In the genomic region with DNA sequence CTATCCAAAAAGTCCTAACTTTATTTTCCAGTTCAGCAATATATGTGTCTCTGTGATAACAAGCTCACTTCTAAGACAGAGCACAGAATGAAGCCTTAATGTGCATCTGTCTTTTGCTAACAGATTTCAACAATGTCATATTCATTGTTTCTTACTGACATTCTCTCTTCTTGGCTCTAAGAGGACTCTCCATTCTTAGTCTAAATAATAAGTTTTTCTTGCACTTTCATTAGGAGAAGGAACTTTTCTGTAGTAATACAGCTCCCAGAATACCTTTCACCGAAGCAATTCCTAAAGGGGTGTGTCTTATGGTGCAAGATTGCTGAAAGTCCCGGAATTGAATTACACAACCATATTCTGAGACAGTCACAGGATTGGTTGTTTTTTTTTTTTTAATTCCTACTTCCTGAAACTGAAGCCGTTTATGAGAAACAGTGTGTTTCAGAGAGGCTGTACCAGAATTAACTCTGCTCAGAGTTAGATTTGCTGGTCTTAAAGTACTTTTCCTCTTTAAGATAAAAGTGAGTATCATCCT, we compare ENCODE assay signal across 1 cellular context.
TF ChIP-seq lines count a peak whose summit lies in the region.

Gene ALPK1, plus strand, starts transcription at position 421 of the 535 bp plus-strand sequence.

TF ChIP-seq in GM23338, 12 proteins besides CTCF, POLR2A, EP300 and RAD21 (continued from another document):
- TF ChIP-seq, protein P1, sequence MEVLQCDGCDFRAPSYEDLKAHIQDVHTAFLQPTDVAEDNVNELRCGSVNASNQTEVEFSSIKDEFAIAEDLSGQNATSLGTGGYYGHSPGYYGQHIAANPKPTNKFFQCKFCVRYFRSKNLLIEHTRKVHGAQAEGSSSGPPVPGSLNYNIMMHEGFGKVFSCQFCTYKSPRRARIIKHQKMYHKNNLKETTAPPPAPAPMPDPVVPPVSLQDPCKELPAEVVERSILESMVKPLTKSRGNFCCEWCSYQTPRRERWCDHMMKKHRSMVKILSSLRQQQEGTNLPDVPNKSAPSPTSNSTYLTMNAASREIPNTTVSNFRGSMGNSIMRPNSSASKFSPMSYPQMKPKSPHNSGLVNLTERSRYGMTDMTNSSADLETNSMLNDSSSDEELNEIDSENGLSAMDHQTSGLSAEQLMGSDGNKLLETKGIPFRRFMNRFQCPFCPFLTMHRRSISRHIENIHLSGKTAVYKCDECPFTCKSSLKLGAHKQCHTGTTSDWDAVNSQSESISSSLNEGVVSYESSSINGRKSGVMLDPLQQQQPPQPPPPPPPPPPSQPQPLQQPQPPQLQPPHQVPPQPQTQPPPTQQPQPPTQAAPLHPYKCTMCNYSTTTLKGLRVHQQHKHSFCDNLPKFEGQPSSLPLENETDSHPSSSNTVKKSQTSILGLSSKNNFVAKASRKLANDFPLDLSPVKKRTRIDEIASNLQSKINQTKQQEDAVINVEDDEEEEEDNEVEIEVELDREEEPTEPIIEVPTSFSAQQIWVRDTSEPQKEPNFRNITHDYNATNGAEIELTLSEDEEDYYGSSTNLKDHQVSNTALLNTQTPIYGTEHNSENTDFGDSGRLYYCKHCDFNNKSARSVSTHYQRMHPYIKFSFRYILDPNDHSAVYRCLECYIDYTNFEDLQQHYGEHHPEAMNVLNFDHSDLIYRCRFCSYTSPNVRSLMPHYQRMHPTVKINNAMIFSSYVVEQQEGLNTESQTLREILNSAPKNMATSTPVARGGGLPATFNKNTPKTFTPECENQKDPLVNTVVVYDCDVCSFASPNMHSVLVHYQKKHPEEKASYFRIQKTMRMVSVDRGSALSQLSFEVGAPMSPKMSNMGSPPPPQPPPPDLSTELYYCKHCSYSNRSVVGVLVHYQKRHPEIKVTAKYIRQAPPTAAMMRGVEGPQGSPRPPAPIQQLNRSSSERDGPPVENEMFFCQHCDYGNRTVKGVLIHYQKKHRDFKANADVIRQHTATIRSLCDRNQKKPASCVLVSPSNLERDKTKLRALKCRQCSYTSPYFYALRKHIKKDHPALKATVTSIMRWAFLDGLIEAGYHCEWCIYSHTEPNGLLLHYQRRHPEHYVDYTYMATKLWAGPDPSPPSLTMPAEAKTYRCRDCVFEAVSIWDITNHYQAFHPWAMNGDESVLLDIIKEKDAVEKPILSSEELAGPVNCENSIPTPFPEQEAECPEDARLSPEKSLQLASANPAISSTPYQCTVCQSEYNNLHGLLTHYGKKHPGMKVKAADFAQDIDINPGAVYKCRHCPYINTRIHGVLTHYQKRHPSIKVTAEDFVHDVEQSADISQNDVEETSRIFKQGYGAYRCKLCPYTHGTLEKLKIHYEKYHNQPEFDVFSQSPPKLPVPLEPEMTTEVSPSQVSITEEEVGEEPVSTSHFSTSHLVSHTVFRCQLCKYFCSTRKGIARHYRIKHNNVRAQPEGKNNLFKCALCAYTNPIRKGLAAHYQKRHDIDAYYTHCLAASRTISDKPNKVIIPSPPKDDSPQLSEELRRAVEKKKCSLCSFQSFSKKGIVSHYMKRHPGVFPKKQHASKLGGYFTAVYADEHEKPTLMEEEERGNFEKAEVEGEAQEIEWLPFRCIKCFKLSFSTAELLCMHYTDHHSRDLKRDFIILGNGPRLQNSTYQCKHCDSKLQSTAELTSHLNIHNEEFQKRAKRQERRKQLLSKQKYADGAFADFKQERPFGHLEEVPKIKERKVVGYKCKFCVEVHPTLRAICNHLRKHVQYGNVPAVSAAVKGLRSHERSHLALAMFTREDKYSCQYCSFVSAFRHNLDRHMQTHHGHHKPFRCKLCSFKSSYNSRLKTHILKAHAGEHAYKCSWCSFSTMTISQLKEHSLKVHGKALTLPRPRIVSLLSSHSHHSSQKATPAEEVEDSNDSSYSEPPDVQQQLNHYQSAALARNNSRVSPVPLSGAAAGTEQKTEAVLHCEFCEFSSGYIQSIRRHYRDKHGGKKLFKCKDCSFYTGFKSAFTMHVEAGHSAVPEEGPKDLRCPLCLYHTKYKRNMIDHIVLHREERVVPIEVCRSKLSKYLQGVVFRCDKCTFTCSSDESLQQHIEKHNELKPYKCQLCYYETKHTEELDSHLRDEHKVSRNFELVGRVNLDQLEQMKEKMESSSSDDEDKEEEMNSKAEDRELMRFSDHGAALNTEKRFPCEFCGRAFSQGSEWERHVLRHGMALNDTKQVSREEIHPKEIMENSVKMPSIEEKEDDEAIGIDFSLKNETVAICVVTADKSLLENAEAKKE (CRISPR knock-in tag; IDR thresholded peaks at IDR 0.05) = no peak
- no peak for TF ChIP-seq NANOG (IDR thresholded peaks at IDR 0.05; ENCODE audit: borderline replicate concordance)
- TF ChIP-seq, protein P2, sequence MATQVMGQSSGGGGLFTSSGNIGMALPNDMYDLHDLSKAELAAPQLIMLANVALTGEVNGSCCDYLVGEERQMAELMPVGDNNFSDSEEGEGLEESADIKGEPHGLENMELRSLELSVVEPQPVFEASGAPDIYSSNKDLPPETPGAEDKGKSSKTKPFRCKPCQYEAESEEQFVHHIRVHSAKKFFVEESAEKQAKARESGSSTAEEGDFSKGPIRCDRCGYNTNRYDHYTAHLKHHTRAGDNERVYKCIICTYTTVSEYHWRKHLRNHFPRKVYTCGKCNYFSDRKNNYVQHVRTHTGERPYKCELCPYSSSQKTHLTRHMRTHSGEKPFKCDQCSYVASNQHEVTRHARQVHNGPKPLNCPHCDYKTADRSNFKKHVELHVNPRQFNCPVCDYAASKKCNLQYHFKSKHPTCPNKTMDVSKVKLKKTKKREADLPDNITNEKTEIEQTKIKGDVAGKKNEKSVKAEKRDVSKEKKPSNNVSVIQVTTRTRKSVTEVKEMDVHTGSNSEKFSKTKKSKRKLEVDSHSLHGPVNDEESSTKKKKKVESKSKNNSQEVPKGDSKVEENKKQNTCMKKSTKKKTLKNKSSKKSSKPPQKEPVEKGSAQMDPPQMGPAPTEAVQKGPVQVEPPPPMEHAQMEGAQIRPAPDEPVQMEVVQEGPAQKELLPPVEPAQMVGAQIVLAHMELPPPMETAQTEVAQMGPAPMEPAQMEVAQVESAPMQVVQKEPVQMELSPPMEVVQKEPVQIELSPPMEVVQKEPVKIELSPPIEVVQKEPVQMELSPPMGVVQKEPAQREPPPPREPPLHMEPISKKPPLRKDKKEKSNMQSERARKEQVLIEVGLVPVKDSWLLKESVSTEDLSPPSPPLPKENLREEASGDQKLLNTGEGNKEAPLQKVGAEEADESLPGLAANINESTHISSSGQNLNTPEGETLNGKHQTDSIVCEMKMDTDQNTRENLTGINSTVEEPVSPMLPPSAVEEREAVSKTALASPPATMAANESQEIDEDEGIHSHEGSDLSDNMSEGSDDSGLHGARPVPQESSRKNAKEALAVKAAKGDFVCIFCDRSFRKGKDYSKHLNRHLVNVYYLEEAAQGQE (IDR thresholded peaks at IDR 0.05; ENCODE audit: unreplicated experiment) = no peak
- no peak for TF ChIP-seq EZH2phosphoT487 (IDR thresholded peaks at IDR 0.05; ENCODE audit: unreplicated experiment)
- TF ChIP-seq, protein P3, sequence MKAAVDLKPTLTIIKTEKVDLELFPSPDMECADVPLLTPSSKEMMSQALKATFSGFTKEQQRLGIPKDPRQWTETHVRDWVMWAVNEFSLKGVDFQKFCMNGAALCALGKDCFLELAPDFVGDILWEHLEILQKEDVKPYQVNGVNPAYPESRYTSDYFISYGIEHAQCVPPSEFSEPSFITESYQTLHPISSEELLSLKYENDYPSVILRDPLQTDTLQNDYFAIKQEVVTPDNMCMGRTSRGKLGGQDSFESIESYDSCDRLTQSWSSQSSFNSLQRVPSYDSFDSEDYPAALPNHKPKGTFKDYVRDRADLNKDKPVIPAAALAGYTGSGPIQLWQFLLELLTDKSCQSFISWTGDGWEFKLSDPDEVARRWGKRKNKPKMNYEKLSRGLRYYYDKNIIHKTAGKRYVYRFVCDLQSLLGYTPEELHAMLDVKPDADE (IDR thresholded peaks at IDR 0.05) = no peak
